19 cellular contexts compared by ENCODE assay signal in genomic region chr14:75156111-75156510, GRCh38. TPM values are rescaled to one million over a fixed set of nuclear protein-coding genes. Genes with fewer than 3 reads are reported as not detected.
DNase-seq lines count a peak whose midpoint lies in the region; ATAC-seq, FAIRE-seq and TF ChIP-seq lines count a peak whose summit lies in the region.
"Had no signal": no experiment of that assay in that cellular context is flagged by ENCODE, and none has a peak within 500 bp of the region (broad histone marks: within the 10 kb centered on the region; RNA-seq: fewer than 3 reads in every experiment).

No MANE protein-coding gene starts in this region.

- H3K27ac Mint-ChIP-seq in activated CD4-positive, alpha-beta T cell treated with anti-CD3 and anti-CD28 coated beads for 36 hours: peak overlapping the region; percentile 12
- H3K27ac Mint-ChIP-seq in Calu3 (ENCODE audit: unreplicated experiment): no peak overlapping the region
- H3K27ac Mint-ChIP-seq in astrocyte (ENCODE audit: unreplicated experiment): no peak overlapping the region
- H3K27ac Mint-ChIP-seq in endothelial cell (ENCODE audit: unreplicated experiment): peak overlapping the region; percentile 4
- H3K27ac Mint-ChIP-seq: GM23338 had no signal

- no peak overlapping the region for H3K9ac ChIP-seq in astrocyte (ENCODE audit: low read length)
- H3K9ac ChIP-seq: BLaER1 had no signal

- no peak overlapping the region for H3K4me3 Mint-ChIP-seq in activated CD4-positive, alpha-beta T cell treated with anti-CD3 and anti-CD28 coated beads for 36 hours
- H3K4me3 Mint-ChIP-seq in Calu3 (ENCODE audit: low read depth, unreplicated experiment) (peak overlapping the region; percentile 28), astrocyte (ENCODE audit: unreplicated experiment) (no peak overlapping the region), endothelial cell (ENCODE audit: unreplicated experiment) (no peak overlapping the region)
- H3K4me3 Mint-ChIP-seq: GM23338 had no signal

- no peaks in the 10 kb centered on the region for H3K9me3 Mint-ChIP-seq in activated CD4-positive, alpha-beta T cell treated with anti-CD3 and anti-CD28 coated beads for 36 hours (ENCODE audit: low read depth)
- H3K9me3 Mint-ChIP-seq in Calu3 (ENCODE audit: low read depth, unreplicated experiment): no peaks in the 10 kb centered on the region
- H3K9me3 Mint-ChIP-seq in astrocyte (ENCODE audit: unreplicated experiment): no peaks in the 10 kb centered on the region
- H3K9me3 Mint-ChIP-seq in endothelial cell (ENCODE audit: unreplicated experiment): no peaks in the 10 kb centered on the region
- H3K9me3 Mint-ChIP-seq: GM23338 had no signal

- no peaks in the 10 kb centered on the region for H3K27me3 ChIP-seq in astrocyte (ENCODE audit: insufficient read depth, low read length)
- H3K27me3 ChIP-seq: BLaER1 had no signal

- no peaks in the 10 kb centered on the region for H3K9me3 ChIP-seq in astrocyte (ENCODE audit: insufficient read depth, low read depth, low read length)
- H3K9me3 ChIP-seq: BLaER1 had no signal

- H3K4me2 ChIP-seq in astrocyte (ENCODE audit: low read length): no peak overlapping the region
- H3K4me2 ChIP-seq: BLaER1, GM23338 had no signal

- no peak for DNase-seq in activated CD4-positive, alpha-beta T cell treated with anti-CD3 and anti-CD28 coated beads for 36 hours
- no peak for DNase-seq in activated CD4-positive, alpha-beta T cell treated with anti-CD3 and anti-CD28 coated beads for 1 hour
- no peak for DNase-seq in Calu3
- DNase-seq in astrocyte (ENCODE audit: low read depth): no peak
- DNase-seq in endothelial cell (ENCODE audit: low spot score): no peak
- no peak for DNase-seq in NCI-H146 treated with DMSO at 0.1 percent for 48 hours (lab: John Stamatoyannopoulos, UW; ENCODE audit: unreplicated experiment)
- DNase-seq: 8988T, AML-193, DMS153, DMS79 treated with DMSO at 0.1 percent for 48 hours, EL, H7 had no signal

- peaks cover 3% of the 10 kb centered on the region for H3K36me3 ChIP-seq in astrocyte (ENCODE audit: insufficient read depth, low read length)

- H3K27ac ChIP-seq in astrocyte (ENCODE audit: low read depth, low read length): peak overlapping the region; percentile 30
- H3K27ac ChIP-seq: BLaER1 had no signal

- peaks cover 5% of the 10 kb centered on the region for H3K4me1 ChIP-seq in astrocyte (ENCODE audit: insufficient read depth, low read length)
- H3K4me1 ChIP-seq: BLaER1 had no signal

- TF ChIP-seq POLR2A in GM18505 (IDR thresholded peaks at IDR 0.05; ENCODE audit: borderline replicate concordance, extremely low read depth, insufficient read depth, insufficient read length): no peak

- FAIRE-seq in astrocyte (lab: Jason Lieb, UNC): no peak
- FAIRE-seq: D721Med, G401.6, GM12891 had no signal

- no peak overlapping the region for H3K4me3 ChIP-seq in astrocyte (ENCODE audit: insufficient read depth, low read depth, low read length)
- H3K4me3 ChIP-seq: BLaER1, GM23338 had no signal

- intact Hi-C loops in activated CD4-positive, alpha-beta T cell treated with anti-CD3 and anti-CD28 coated beads for 36 hours (cut with DNase I, micrococcal nuclease): loop anchor here in 1 of 2 experiments (5.0 kb wide), 1 partner anchor 91 kb away; no protein-coding TSS in a partner anchor
- intact Hi-C loops in Calu3 (cut with micrococcal nuclease; ENCODE audit: unreplicated experiment): no loop called here

- no peaks in the 10 kb centered on the region for H3K27me3 Mint-ChIP-seq in activated CD4-positive, alpha-beta T cell treated with anti-CD3 and anti-CD28 coated beads for 36 hours
- H3K27me3 Mint-ChIP-seq in Calu3 (ENCODE audit: unreplicated experiment) (no peaks in the 10 kb centered on the region), astrocyte (ENCODE audit: low read depth, unreplicated experiment) (no peaks in the 10 kb centered on the region), endothelial cell (ENCODE audit: unreplicated experiment) (no peaks in the 10 kb centered on the region)

- H3K36me3 Mint-ChIP-seq in activated CD4-positive, alpha-beta T cell treated with anti-CD3 and anti-CD28 coated beads for 36 hours (ENCODE audit: low read depth): peaks cover 23% of the 10 kb centered on the region
- H3K36me3 Mint-ChIP-seq in Calu3 (ENCODE audit: insufficient read depth, unreplicated experiment) (peaks cover 12% of the 10 kb centered on the region), astrocyte (ENCODE audit: low read depth, unreplicated experiment) (peaks cover 2% of the 10 kb centered on the region), endothelial cell (ENCODE audit: low read depth, unreplicated experiment) (peaks cover 8% of the 10 kb centered on the region)

- peaks cover 80% of the 10 kb centered on the region for H4K20me1 ChIP-seq in astrocyte (ENCODE audit: insufficient read depth, low read length)

- H3K4me1 Mint-ChIP-seq in activated CD4-positive, alpha-beta T cell treated with anti-CD3 and anti-CD28 coated beads for 36 hours: peaks cover 62% of the 10 kb centered on the region
- H3K4me1 Mint-ChIP-seq in Calu3 (ENCODE audit: low read depth, unreplicated experiment): peaks cover 41% of the 10 kb centered on the region
- H3K4me1 Mint-ChIP-seq in astrocyte (ENCODE audit: low read depth, unreplicated experiment): peaks cover 16% of the 10 kb centered on the region
- H3K4me1 Mint-ChIP-seq in endothelial cell (ENCODE audit: unreplicated experiment): peaks cover 3% of the 10 kb centered on the region

- TF ChIP-seq CTCF in Calu3 (IDR thresholded peaks at IDR 0.05; ENCODE audit: unreplicated experiment): no peak
- TF ChIP-seq CTCF in astrocyte (IDR thresholded peaks at IDR 0.05; ENCODE audit: insufficient read depth, low read depth, low read length): no peak
- TF ChIP-seq CTCF in endothelial cell (IDR thresholded peaks at IDR 0.05; ENCODE audit: unreplicated experiment): no peak

- H3K79me2 ChIP-seq in astrocyte (ENCODE audit: insufficient read depth, low read length): peaks cover 83% of the 10 kb centered on the region

- ATAC-seq in activated CD4-positive, alpha-beta T cell treated with anti-CD3 and anti-CD28 coated beads for 36 hours: no peak
- ATAC-seq in GM18505 (IDR thresholded peaks at IDR 0.05; ENCODE audit: unreplicated experiment): no peak
- ATAC-seq in HG03175 (IDR thresholded peaks at IDR 0.05; ENCODE audit: unreplicated experiment): no peak
- ATAC-seq: GM23338 had no signal

- CTCF ChIA-PET in activated CD4-positive, alpha-beta T cell treated with anti-CD3 and anti-CD28 coated beads for 36 hours (lab: Charles Lee): interaction anchor here (0.7 to 1.1 kb wide), 4 partner anchors 24 to 825 kb away, joined by 3 to 5 read pairs (median 4); no protein-coding TSS in a partner anchor
- CTCF ChIA-PET in Calu3 (lab: Charles Lee): interaction anchor here (0.7 to 0.8 kb wide), 2 partner anchors 35 to 140 kb away, joined by 3 to 5 read pairs; no protein-coding TSS in a partner anchor

- no TSS peak for BruUV-seq in Calu3 (replicated peaks; lab: Mats Ljungman, UMichigan)

- no peak overlapping the region for H2AFZ ChIP-seq in astrocyte (ENCODE audit: low read depth, low read length)
- H2AFZ ChIP-seq: GM23338 had no signal

- POLR2A ChIA-PET in activated CD4-positive, alpha-beta T cell treated with anti-CD3 and anti-CD28 coated beads for 36 hours (lab: Charles Lee): interaction anchor here (1.2 kb wide), 1 partner anchor 18 kb away, joined by 4 read pairs; no protein-coding TSS in a partner anchor

RNA-seq across cellular contexts. Expression of gene TMED10, which starts 20.3 kb away (rescaled TPM):
- total RNA-seq in activated CD4-positive, alpha-beta T cell treated with anti-CD3 and anti-CD28 coated beads for 36 hours: 100 to 1,000 TPM; 179 to 253 TPM
- total RNA-seq in Calu3 (2022): 391 and 434 TPM in 2 replicates
- total RNA-seq in astrocyte: 331 and 359 TPM in 2 replicates
- 312 TPM for total RNA-seq in endothelial cell (ENCODE audit: unreplicated experiment)

RNA-seq across cellular contexts. Expression of gene NEK9, which starts 29.3 kb away (rescaled TPM):
- 10 to 100 TPM; 45.2 to 58.7 TPM for total RNA-seq in activated CD4-positive, alpha-beta T cell treated with anti-CD3 and anti-CD28 coated beads for 36 hours
- total RNA-seq in Calu3 (2022): 63.4 and 65.4 TPM in 2 replicates
- total RNA-seq in astrocyte: 45.2 and 56.3 TPM in 2 replicates
- total RNA-seq in endothelial cell (ENCODE audit: unreplicated experiment): 74.3 TPM

Comparison
In these comparisons a context has a peak if more than half of its experiments do, and no peak if none do; other contexts are left out.
1. H3K27ac Mint-ChIP-seq: peak in activated CD4-positive, alpha-beta T cell treated with anti-CD3 and anti-CD28 coated beads for 36 hours (single experiment) and endothelial cell (single experiment); none in Calu3 (single experiment) and astrocyte (single experiment).